ENCODE assay signal across 1 cellular context in genomic region chr7:128425851-128426250, GRCh38.
A peak's percentile ranks its signal among the peaks of the same experiment; 100 is the strongest.
TF ChIP-seq lines count a peak whose summit lies in the region.

No MANE protein-coding gene starts in this region.

TF ChIP-seq in H1, 55 proteins besides CTCF, POLR2A, EP300 and RAD21:
- TF ChIP-seq EZH2 (IDR thresholded peaks at IDR 0.05; ENCODE audit: low read depth, low read length, severe bottlenecking) (no peak), YY1 (IDR thresholded peaks at IDR 0.05; ENCODE audit: low read depth, low read length) (0 out of 2 replicates have a peak, but pooled peaks have one; percentile 38), TAF1 (IDR thresholded peaks at IDR 0.05; ENCODE audit: low read depth, low read length) (no peak), EGR1 (IDR thresholded peaks at IDR 0.05; ENCODE audit: borderline replicate concordance, low read depth, low read length) (no peak), SIN3A (conservative IDR thresholded peaks at IDR 0.05 in 1 of 2, IDR thresholded peaks at IDR 0.05 in 1 of 2; ENCODE audit: low read depth in 1 of 2, low read length in 2 of 2) (0 out of 4 replicates have a peak, but pooled peaks of 1 of the 2 experiments have one; percentile 18), RXRA (IDR thresholded peaks at IDR 0.05; ENCODE audit: insufficient read depth, low read depth, low read length) (no peak)
